ENCODE assay signal across 5 cellular contexts in genomic region chr10:27328946-27329345, GRCh38.
"Had no signal": no experiment of that assay in that cellular context is flagged by ENCODE, and none has a peak within 500 bp of the region (broad histone marks: within the 10 kb centered on the region; RNA-seq: fewer than 3 reads in every experiment).

No MANE protein-coding gene starts in this region.

- H3K4me3 ChIP-seq: GM23338, K562 had no signal

- DNase-seq: H9, HCEC 1CT, IMR-90 had no signal

- ATAC-seq: GM23338, K562 had no signal

- H3K4me2 ChIP-seq: GM23338 had no signal
